ENCODE assay signal across 1 cellular context in genomic region chr6:30782425-30783014, GRCh38.
TF ChIP-seq lines count a peak whose summit lies in the region.

No MANE protein-coding gene starts in this region.

TF ChIP-seq in HCT116, 20 proteins besides CTCF, POLR2A, EP300 and RAD21 (continued from another document):
- TF ChIP-seq MAX (IDR thresholded peaks at IDR 0.05) (0 out of 2 replicates have a peak, but pooled peaks have one; percentile 20), EGR1 (IDR thresholded peaks at IDR 0.05; ENCODE audit: low read depth) (0 out of 2 replicates have a peak, but pooled peaks have one; percentile 9), JUND (IDR thresholded peaks at IDR 0.05) (peak; percentile 56), YY1 (IDR thresholded peaks at IDR 0.05; ENCODE audit: extremely low read depth, insufficient replicate concordance, low read depth, low read length) (no peak), EZH2phosphoT487 (IDR thresholded peaks at IDR 0.05; ENCODE audit: borderline replicate concordance) (no peak), EZH2 (IDR thresholded peaks at IDR 0.05) (no peak), REST (IDR thresholded peaks at IDR 0.05; ENCODE audit: low read depth) (no peak), POLR2AphosphoS5 (IDR thresholded peaks at IDR 0.05; ENCODE audit: low read depth, low read length) (peak; percentile 16; the same call in 1 of the 2 replicates), SRF (IDR thresholded peaks at IDR 0.05; ENCODE audit: low read depth) (no peak), ATF3 (IDR thresholded peaks at IDR 0.05) (no peak), ZNF274 (IDR thresholded peaks at IDR 0.05; ENCODE audit: low read depth, low read length) (no peak), ZFX (IDR thresholded peaks at IDR 0.05) (no peak), CEBPB (IDR thresholded peaks at IDR 0.05; ENCODE audit: low read depth) (peak; percentile 85)
